ENCODE assay signal across 1 cellular context in the genomic region with DNA sequence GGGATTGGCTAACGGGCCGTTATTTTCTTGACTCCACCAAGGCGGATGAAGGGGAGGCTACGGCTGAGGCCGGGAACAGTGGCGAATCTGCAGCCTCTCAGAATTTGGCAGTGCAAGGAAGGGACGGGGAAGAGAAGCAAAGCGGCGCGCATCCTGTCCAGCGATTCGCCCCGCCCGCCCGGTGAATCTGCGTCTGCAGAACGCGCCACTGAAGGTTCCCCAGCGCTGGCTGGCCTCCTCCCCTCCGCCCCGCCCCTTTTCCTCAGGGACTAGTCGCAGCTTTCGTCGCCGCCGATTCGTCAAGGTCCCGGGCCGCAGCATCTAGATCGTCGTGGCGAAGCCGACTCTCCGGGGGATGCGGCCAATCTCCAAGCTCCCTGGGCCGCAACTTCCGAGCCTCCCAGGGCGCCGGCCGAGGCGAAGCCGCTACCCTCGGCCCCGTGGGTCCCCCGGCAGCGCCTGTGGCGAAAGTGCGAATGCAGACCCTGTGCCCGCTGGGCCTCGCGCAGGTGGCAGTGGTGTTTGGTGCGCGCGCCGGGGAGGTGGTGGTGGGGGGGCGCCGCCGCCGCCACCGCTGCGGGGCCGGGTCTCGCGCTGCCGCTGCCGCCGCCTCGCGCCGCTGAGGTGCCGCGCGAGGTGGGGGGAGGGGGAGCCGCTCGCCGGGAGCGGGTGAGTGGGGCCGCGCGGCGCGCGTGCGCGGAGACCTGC.
TF ChIP-seq lines count a peak whose summit lies in the region.

A gene (plus strand): TSS at position 299 of the 708 bp plus-strand sequence. CDS start 978 bp downstream, outside the sequence.

TF ChIP-seq in K562, 482 proteins besides CTCF, POLR2A, EP300 and RAD21 (continued from another document and continues in another):
- TF ChIP-seq, protein P1, sequence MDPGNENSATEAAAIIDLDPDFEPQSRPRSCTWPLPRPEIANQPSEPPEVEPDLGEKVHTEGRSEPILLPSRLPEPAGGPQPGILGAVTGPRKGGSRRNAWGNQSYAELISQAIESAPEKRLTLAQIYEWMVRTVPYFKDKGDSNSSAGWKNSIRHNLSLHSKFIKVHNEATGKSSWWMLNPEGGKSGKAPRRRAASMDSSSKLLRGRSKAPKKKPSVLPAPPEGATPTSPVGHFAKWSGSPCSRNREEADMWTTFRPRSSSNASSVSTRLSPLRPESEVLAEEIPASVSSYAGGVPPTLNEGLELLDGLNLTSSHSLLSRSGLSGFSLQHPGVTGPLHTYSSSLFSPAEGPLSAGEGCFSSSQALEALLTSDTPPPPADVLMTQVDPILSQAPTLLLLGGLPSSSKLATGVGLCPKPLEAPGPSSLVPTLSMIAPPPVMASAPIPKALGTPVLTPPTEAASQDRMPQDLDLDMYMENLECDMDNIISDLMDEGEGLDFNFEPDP (CRISPR knock-in tag; IDR thresholded peaks at IDR 0.05), result 0 out of 2 replicates have a peak, but pooled peaks have one; percentile 13
- TF ChIP-seq, protein P2, sequence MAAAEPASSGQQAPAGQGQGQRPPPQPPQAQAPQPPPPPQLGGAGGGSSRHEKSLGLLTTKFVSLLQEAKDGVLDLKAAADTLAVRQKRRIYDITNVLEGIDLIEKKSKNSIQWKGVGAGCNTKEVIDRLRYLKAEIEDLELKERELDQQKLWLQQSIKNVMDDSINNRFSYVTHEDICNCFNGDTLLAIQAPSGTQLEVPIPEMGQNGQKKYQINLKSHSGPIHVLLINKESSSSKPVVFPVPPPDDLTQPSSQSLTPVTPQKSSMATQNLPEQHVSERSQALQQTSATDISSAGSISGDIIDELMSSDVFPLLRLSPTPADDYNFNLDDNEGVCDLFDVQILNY (CRISPR knock-in tag; IDR thresholded peaks at IDR 0.05), result no peak
- TF ChIP-seq NFIC (IDR thresholded peaks at IDR 0.05) (peak; percentile 95), TEAD1 (CRISPR knock-in tag; IDR thresholded peaks at IDR 0.05) (peak in 1 of 2 experiments; percentile 92; a peak in 2 of 4 replicates), TSC22D4 (tag; IDR thresholded peaks at IDR 0.05) (no peak), ASH1L (IDR thresholded peaks at IDR 0.05; ENCODE audit: borderline replicate concordance, low read depth, partially characterized antibody) (no peak), ZNF79 (CRISPR knock-in tag; IDR thresholded peaks at IDR 0.05; ENCODE audit: low read depth) (no peak), ZNF766 (CRISPR knock-in tag; conservative IDR thresholded peaks at IDR 0.05) (peak; percentile 67), SRSF7 (optimal IDR thresholded peaks at IDR 0.05; ENCODE audit: low read depth, low read length) (no peak), MEF2A (IDR thresholded peaks at IDR 0.05; ENCODE audit: control insufficient read depth, low read depth, low read length) (no peak), CHD4 (IDR thresholded peaks at IDR 0.05; ENCODE audit: insufficient read depth, insufficient replicate concordance, low read depth, low read length, poor library complexity, severe bottlenecking) (no peak), MCM2 (IDR thresholded peaks at IDR 0.05; ENCODE audit: low read depth) (no peak), SP1 (CRISPR knock-in tag; IDR thresholded peaks at IDR 0.05) (peak; percentile 99), SRF (CRISPR knock-in tag; IDR thresholded peaks at IDR 0.05) (no peak), RBM15 (IDR thresholded peaks at IDR 0.05; ENCODE audit: insufficient read depth, low read length) (no peak)
- TF ChIP-seq, protein P3, sequence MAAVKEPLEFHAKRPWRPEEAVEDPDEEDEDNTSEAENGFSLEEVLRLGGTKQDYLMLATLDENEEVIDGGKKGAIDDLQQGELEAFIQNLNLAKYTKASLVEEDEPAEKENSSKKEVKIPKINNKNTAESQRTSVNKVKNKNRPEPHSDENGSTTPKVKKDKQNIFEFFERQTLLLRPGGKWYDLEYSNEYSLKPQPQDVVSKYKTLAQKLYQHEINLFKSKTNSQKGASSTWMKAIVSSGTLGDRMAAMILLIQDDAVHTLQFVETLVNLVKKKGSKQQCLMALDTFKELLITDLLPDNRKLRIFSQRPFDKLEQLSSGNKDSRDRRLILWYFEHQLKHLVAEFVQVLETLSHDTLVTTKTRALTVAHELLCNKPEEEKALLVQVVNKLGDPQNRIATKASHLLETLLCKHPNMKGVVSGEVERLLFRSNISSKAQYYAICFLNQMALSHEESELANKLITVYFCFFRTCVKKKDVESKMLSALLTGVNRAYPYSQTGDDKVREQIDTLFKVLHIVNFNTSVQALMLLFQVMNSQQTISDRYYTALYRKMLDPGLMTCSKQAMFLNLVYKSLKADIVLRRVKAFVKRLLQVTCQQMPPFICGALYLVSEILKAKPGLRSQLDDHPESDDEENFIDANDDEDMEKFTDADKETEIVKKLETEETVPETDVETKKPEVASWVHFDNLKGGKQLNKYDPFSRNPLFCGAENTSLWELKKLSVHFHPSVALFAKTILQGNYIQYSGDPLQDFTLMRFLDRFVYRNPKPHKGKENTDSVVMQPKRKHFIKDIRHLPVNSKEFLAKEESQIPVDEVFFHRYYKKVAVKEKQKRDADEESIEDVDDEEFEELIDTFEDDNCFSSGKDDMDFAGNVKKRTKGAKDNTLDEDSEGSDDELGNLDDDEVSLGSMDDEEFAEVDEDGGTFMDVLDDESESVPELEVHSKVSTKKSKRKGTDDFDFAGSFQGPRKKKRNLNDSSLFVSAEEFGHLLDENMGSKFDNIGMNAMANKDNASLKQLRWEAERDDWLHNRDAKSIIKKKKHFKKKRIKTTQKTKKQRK (IDR thresholded peaks at IDR 0.05; ENCODE audit: borderline replicate concordance, low read depth, low read length), result no peak
- TF ChIP-seq, protein P4, sequence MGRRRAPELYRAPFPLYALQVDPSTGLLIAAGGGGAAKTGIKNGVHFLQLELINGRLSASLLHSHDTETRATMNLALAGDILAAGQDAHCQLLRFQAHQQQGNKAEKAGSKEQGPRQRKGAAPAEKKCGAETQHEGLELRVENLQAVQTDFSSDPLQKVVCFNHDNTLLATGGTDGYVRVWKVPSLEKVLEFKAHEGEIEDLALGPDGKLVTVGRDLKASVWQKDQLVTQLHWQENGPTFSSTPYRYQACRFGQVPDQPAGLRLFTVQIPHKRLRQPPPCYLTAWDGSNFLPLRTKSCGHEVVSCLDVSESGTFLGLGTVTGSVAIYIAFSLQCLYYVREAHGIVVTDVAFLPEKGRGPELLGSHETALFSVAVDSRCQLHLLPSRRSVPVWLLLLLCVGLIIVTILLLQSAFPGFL (CRISPR knock-in tag; IDR thresholded peaks at IDR 0.05), result no peak
- TF ChIP-seq, protein P5, sequence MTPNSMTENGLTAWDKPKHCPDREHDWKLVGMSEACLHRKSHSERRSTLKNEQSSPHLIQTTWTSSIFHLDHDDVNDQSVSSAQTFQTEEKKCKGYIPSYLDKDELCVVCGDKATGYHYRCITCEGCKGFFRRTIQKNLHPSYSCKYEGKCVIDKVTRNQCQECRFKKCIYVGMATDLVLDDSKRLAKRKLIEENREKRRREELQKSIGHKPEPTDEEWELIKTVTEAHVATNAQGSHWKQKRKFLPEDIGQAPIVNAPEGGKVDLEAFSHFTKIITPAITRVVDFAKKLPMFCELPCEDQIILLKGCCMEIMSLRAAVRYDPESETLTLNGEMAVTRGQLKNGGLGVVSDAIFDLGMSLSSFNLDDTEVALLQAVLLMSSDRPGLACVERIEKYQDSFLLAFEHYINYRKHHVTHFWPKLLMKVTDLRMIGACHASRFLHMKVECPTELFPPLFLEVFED (CRISPR knock-in tag; conservative IDR thresholded peaks at IDR 0.05), result no peak
- TF ChIP-seq, protein P6, sequence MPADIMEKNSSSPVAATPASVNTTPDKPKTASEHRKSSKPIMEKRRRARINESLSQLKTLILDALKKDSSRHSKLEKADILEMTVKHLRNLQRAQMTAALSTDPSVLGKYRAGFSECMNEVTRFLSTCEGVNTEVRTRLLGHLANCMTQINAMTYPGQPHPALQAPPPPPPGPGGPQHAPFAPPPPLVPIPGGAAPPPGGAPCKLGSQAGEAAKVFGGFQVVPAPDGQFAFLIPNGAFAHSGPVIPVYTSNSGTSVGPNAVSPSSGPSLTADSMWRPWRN (IDR thresholded peaks at IDR 0.05; ENCODE audit: low read depth), result no peak
- TF ChIP-seq, protein P7, sequence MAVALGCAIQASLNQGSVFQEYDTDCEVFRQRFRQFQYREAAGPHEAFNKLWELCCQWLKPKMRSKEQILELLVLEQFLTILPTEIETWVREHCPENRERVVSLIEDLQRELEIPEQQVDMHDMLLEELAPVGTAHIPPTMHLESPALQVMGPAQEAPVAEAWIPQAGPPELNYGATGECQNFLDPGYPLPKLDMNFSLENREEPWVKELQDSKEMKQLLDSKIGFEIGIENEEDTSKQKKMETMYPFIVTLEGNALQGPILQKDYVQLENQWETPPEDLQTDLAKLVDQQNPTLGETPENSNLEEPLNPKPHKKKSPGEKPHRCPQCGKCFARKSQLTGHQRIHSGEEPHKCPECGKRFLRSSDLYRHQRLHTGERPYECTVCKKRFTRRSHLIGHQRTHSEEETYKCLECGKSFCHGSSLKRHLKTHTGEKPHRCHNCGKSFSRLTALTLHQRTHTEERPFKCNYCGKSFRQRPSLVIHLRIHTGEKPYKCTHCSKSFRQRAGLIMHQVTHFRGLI (CRISPR knock-in tag; IDR thresholded peaks at IDR 0.05), result no peak
- TF ChIP-seq, protein P8, sequence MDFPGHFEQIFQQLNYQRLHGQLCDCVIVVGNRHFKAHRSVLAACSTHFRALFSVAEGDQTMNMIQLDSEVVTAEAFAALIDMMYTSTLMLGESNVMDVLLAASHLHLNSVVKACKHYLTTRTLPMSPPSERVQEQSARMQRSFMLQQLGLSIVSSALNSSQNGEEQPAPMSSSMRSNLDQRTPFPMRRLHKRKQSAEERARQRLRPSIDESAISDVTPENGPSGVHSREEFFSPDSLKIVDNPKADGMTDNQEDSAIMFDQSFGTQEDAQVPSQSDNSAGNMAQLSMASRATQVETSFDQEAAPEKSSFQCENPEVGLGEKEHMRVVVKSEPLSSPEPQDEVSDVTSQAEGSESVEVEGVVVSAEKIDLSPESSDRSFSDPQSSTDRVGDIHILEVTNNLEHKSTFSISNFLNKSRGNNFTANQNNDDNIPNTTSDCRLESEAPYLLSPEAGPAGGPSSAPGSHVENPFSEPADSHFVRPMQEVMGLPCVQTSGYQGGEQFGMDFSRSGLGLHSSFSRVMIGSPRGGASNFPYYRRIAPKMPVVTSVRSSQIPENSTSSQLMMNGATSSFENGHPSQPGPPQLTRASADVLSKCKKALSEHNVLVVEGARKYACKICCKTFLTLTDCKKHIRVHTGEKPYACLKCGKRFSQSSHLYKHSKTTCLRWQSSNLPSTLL (IDR thresholded peaks at IDR 0.05), result peak; percentile 96
- TF ChIP-seq, protein P9, sequence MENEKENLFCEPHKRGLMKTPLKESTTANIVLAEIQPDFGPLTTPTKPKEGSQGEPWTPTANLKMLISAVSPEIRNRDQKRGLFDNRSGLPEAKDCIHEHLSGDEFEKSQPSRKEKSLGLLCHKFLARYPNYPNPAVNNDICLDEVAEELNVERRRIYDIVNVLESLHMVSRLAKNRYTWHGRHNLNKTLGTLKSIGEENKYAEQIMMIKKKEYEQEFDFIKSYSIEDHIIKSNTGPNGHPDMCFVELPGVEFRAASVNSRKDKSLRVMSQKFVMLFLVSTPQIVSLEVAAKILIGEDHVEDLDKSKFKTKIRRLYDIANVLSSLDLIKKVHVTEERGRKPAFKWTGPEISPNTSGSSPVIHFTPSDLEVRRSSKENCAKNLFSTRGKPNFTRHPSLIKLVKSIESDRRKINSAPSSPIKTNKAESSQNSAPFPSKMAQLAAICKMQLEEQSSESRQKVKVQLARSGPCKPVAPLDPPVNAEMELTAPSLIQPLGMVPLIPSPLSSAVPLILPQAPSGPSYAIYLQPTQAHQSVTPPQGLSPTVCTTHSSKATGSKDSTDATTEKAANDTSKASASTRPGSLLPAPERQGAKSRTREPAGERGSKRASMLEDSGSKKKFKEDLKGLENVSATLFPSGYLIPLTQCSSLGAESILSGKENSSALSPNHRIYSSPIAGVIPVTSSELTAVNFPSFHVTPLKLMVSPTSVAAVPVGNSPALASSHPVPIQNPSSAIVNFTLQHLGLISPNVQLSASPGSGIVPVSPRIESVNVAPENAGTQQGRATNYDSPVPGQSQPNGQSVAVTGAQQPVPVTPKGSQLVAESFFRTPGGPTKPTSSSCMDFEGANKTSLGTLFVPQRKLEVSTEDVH (IDR thresholded peaks at IDR 0.05; ENCODE audit: low read depth, partially characterized antibody), result peak; percentile 49
- TF ChIP-seq, protein P10, sequence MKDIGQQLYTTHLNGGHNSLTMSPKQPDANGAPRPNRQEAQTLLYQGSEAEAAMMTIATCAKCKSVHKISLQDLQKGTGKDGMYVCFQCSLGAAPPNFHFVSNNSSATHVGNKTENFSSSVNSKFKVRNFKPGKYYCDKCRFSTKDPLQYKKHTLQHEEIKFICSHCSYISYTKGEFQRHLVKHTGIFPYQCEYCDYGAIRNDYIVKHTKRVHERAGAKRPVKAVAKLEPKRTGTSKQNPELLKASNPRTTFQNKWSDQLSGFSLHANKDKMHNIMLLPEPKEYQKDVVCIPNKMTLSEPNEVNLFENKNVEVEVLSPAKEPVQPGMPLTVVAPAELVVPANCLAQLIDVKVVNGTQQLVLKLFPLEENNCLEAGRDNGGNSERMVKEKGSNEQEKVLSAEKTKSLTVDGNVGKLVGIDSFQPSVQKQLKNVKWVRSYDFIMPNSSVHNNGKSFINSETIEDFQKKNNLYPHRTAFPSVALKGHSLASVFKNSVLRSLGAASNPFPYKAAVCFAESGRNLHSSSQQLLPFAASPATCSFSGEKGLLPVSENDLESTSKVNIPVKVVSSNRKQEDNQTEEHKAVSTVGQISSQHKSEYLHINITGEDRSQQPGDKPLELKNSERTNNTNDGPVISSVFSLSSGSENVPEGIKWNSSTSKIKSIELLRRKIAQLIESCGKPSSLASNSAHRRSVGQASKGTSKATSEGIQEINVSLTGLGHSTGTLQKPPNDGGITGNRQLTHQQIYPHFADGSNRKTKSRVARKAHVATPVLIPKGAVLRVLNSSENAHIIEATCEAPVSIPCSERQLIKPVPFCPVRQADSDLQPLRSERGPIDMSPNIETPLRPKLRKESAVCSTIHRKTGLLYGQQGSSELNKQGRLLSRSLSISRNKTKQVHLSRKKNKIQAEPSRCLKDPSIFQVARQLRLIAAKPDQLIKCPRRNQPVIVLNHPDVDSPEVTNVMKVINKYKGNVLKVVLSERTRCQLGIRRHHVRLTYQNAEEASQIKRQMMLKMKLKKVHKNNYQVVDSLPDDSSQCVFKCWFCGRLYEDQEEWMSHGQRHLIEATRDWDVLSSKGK (CRISPR knock-in tag; IDR thresholded peaks at IDR 0.05), result no peak
- TF ChIP-seq, protein P11, sequence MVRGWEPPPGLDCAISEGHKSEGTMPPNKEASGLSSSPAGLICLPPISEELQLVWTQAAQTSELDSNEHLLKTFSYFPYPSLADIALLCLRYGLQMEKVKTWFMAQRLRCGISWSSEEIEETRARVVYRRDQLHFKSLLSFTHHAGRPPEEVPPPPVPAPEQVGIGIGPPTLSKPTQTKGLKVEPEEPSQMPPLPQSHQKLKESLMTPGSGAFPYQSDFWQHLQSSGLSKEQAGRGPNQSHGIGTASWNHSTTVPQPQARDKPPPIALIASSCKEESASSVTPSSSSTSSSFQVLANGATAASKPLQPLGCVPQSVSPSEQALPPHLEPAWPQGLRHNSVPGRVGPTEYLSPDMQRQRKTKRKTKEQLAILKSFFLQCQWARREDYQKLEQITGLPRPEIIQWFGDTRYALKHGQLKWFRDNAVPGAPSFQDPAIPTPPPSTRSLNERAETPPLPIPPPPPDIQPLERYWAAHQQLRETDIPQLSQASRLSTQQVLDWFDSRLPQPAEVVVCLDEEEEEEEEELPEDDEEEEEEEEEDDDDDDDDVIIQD (CRISPR knock-in tag; IDR thresholded peaks at IDR 0.05), result no peak
- TF ChIP-seq, protein P12, sequence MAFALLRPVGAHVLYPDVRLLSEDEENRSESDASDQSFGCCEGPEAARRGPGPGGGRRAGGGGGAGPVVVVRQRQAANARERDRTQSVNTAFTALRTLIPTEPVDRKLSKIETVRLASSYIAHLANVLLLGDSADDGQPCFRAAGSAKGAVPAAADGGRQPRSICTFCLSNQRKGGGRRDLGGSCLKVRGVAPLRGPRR (CRISPR knock-in tag; IDR thresholded peaks at IDR 0.05), result 0 out of 2 replicates have a peak, but pooled peaks have one; percentile 4
